ENCODE assay signal across 8 cellular contexts in the genomic region with DNA sequence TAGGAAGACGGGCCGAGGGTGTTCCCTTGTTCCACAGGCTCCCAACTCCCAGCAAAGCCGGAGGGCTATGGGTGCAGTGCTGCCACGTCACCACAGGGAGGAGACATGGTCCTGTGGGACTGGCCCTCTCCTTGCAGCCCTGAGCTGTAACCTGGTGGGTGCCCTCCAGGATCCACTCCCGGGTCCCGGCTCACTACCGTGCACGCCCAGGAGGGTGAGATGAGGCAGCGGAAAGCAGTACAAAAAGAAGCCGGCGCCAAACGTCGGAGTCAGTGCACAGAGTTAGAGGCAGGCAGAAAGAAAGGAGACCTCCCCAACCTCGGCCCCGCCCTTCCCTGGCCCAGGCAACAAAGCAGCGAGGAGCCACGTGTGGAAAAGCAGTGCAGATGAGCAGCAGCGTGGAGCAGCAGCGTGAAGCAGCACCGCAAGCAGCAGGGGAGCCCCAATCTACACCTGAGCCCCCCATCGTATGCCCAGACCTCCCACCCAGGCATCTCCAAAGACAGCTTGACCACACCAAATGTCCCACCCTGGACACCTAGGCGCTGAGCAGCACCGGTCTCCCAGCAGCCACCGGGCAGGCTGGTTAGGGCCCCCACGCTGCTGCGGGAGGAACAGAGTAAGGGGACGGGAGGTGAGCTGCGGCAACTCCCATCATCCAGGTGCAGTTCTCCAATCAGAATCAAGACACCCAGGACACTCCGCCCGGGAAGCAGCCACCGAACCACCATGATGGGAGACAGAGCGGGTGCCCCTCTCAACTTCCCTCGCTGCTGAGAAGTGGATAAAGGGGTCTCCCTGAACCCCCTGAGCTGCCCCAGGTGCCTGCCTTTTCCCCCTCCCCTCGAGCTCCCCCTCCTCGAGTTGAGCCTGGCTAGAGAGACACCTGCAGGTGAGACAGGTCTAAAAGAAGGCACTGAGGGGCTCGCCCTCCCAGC. TPM values are rescaled to one million over a fixed set of nuclear protein-coding genes. Genes with fewer than 3 reads are reported as not detected.
DNase-seq lines count a peak whose midpoint lies in the region; ATAC-seq and TF ChIP-seq lines count a peak whose summit lies in the region.

No MANE protein-coding gene starts in this region.

- H3K27me3 ChIP-seq in heart right ventricle: no peaks in the 10 kb centered on the region

- 41 to 44% methylated on average over 36 of the region's 36 CpGs for WGBS in heart right ventricle, 2 donors

- peak overlapping the region; percentile 83 for H3K27ac Mint-ChIP-seq in activated naive CD8-positive, alpha-beta T cell treated with anti-CD3 and anti-CD28 coated beads for 36 hours

- DNase-seq in GDM1 (lab: John Stamatoyannopoulos, UW) (peak; percentile 13), H4 (ENCODE audit: low spot score) (peak; percentile 63), LNCaP clone FGC (ENCODE audit: low read depth) (peak; percentile 56), SK-N-MC (ENCODE audit: low read depth, low spot score) (no peak), heart right ventricle (peak; percentile 57 to 67), sciatic nerve (ENCODE audit: low spot score) (peak; percentile 76), GOT3 (lab: John Stamatoyannopoulos, UW) (no peak)
- peak; percentile 71 for DNase-seq in activated naive CD8-positive, alpha-beta T cell treated with anti-CD3 and anti-CD28 coated beads for 36 hours

- H3K27ac ChIP-seq in SK-N-MC: no peak overlapping the region
- H3K27ac ChIP-seq in heart right ventricle: peak overlapping the region in 1 of 10 donors; percentile 20

- H3K4me3 Mint-ChIP-seq in activated naive CD8-positive, alpha-beta T cell treated with anti-CD3 and anti-CD28 coated beads for 36 hours: peak overlapping the region; percentile 70

- intact Hi-C loops in heart right ventricle (cut with DNase I) (loop anchor here (2.0 to 10.0 kb wide), 8 partner anchors 109 to 219 kb away; no protein-coding TSS in a partner anchor), sciatic nerve (cut with DNase I) (loop anchor here (10.0 kb wide), 1 partner anchor 217 kb away; no protein-coding TSS in a partner anchor)

- no peaks in the 10 kb centered on the region for H3K36me3 ChIP-seq in SK-N-MC (ENCODE audit: insufficient read depth, low read length)
- H3K36me3 ChIP-seq in heart right ventricle: peaks cover 0 to 65% (median 16%) of the 10 kb centered on the region in 9 donors

- H3K9ac ChIP-seq in SK-N-MC (ENCODE audit: insufficient read length): no peak overlapping the region

- TF ChIP-seq CTCF in LNCaP clone FGC (IDR thresholded peaks at IDR 0.05; ENCODE audit: control insufficient read depth, extremely low read depth, insufficient read depth) (peak; percentile 96), heart right ventricle (IDR thresholded peaks at IDR 0.05) (peak; percentile 67 to 91 (median 86))

- peaks cover 19% of the 10 kb centered on the region for H3K36me3 Mint-ChIP-seq in activated naive CD8-positive, alpha-beta T cell treated with anti-CD3 and anti-CD28 coated beads for 36 hours

- H3K4me1 Mint-ChIP-seq in activated naive CD8-positive, alpha-beta T cell treated with anti-CD3 and anti-CD28 coated beads for 36 hours: peaks cover 31% of the 10 kb centered on the region

- peak overlapping the region; percentile 59 for H3K4me3 ChIP-seq in LNCaP clone FGC (ENCODE audit: low read depth, low read length)
- H3K4me3 ChIP-seq in SK-N-MC: peak overlapping the region; percentile 56
- H3K4me3 ChIP-seq in heart right ventricle: peak overlapping the region in 5 of 10 donors; percentile 13 to 41 (median 17)

- ATAC-seq in heart right ventricle (peak; percentile 74 to 88 (median 82)), sciatic nerve (peak; percentile 79)

- H3K9me3 ChIP-seq in SK-N-MC (ENCODE audit: low read depth, low read length): no peaks in the 10 kb centered on the region
- no peaks in the 10 kb centered on the region for H3K9me3 ChIP-seq in heart right ventricle

- peaks cover 5 to 22% (median 14%) of the 10 kb centered on the region in 9 donors for H3K4me1 ChIP-seq in heart right ventricle

- no peaks in the 10 kb centered on the region for H3K27me3 Mint-ChIP-seq in activated naive CD8-positive, alpha-beta T cell treated with anti-CD3 and anti-CD28 coated beads for 36 hours

- H3K9me3 Mint-ChIP-seq in activated naive CD8-positive, alpha-beta T cell treated with anti-CD3 and anti-CD28 coated beads for 36 hours: no peaks in the 10 kb centered on the region

RNA-seq across cellular contexts. Expression of a gene that starts 28.8 kb away (rescaled TPM):
- 0.31 and 1.7 TPM in 2 replicates for total RNA-seq in H4 (2014; rRNA removed; shearing (Covaris generic))
- total RNA-seq in activated naive CD8-positive, alpha-beta T cell treated with anti-CD3 and anti-CD28 coated beads for 36 hours: 10 to 100 TPM; 36.0 to 46.5 TPM
- total RNA-seq in heart right ventricle (10 to 100 TPM; 31.0 to 72.3 (median 50.1) TPM), sciatic nerve (13.5 TPM)
- 10 to 100 TPM in 1 of 2 donors, 1 to 10 TPM in 1; 6.7 to 37.2 TPM for polyA plus RNA-seq in heart right ventricle

Comparison
In these comparisons a context has a peak if more than half of its experiments do, and no peak if none do; other contexts are left out.
1. DNase-seq: peak in GDM1 (single experiment), H4 (single experiment), LNCaP clone FGC (single experiment), activated naive CD8-positive, alpha-beta T cell treated with anti-CD3 and anti-CD28 coated beads for 36 hours (single experiment), heart right ventricle (2 of 2) and sciatic nerve (single experiment); none in SK-N-MC (single experiment) and GOT3 (single experiment).